Comparison of ENCODE assay signal across 19 cellular contexts in genomic region chr9:127634698-127635097, GRCh38. TPM values are rescaled to one million over a fixed set of nuclear protein-coding genes. Genes with fewer than 3 reads are reported as not detected.
DNase-seq lines count a peak whose midpoint lies in the region; ATAC-seq, FAIRE-seq and TF ChIP-seq lines count a peak whose summit lies in the region.
"Had no signal": no experiment of that assay in that cellular context is flagged by ENCODE, and none has a peak within 500 bp of the region (broad histone marks: within the 10 kb centered on the region; RNA-seq: fewer than 3 reads in every experiment).

No MANE protein-coding gene starts in this region.

- H4K91ac ChIP-seq in mesenchymal stem cell (ENCODE audit: low read length), result no peak overlapping the region

- H3K4me1 Mint-ChIP-seq in activated CD8-positive, alpha-beta T cell treated with anti-CD3 and anti-CD28 coated beads for 36 hours (ENCODE audit: low read depth), result peaks cover 10% of the 10 kb centered on the region
- peaks cover 12% of the 10 kb centered on the region for H3K4me1 Mint-ChIP-seq in activated CD8-positive, alpha-beta T cell treated with anti-CD3 and anti-CD28 coated beads, Interleukin-2, amount 10 ng/mL, durations not matched to agents 7 days and 5 days (ENCODE audit: low read depth)
- H3K4me1 Mint-ChIP-seq: central memory CD8-positive, alpha-beta T cell; stimulated activated memory B cell treated with anti-CD40 and anti-IgM and Interleukin-4, amounts not matched to agents 10 μg/mL and 1 μg/mL and 100 μg/mL, for 72 hours had no signal

- H3K36me3 ChIP-seq in K562 (ENCODE audit: control insufficient read depth, insufficient read depth, low read length) (no peaks in the 10 kb centered on the region), gastrocnemius medialis (no peaks in the 10 kb centered on the region), mesenchymal stem cell (ENCODE audit: control insufficient read depth in 1 of 2, insufficient read depth in 2 of 2, low read depth in 1 of 2, low read length in 2 of 2) (peaks cover 4 to 10% of the 10 kb centered on the region in 2 experiments)
- H3K36me3 ChIP-seq: HAP-1, Peyer's patch, prostate gland had no signal

- no peak overlapping the region for H3K14ac ChIP-seq in mesenchymal stem cell (ENCODE audit: low read length in 2 of 2)

- H3K27me3 ChIP-seq in K562 (ENCODE audit: control insufficient read depth in 2 of 2, insufficient read depth in 2 of 2, low read length in 2 of 2), result no peaks in the 10 kb centered on the region
- H3K27me3 ChIP-seq in gastrocnemius medialis, result no peaks in the 10 kb centered on the region
- no peaks in the 10 kb centered on the region for H3K27me3 ChIP-seq in mesenchymal stem cell (ENCODE audit: control insufficient read depth in 1 of 2, insufficient read depth in 1 of 2, low read length in 2 of 2)
- H3K27me3 ChIP-seq: Peyer's patch had no signal

- no peak overlapping the region for H3K18ac ChIP-seq in mesenchymal stem cell (ENCODE audit: low read depth in 1 of 2, low read length in 2 of 2)

- no peak overlapping the region for H4K8ac ChIP-seq in mesenchymal stem cell (ENCODE audit: low read length)

- POLR2A ChIA-PET in activated CD8-positive, alpha-beta T cell treated with anti-CD3 and anti-CD28 coated beads for 36 hours (lab: Charles Lee), result no interaction called here
- POLR2A ChIA-PET in activated CD8-positive, alpha-beta T cell treated with anti-CD3 and anti-CD28 coated beads, Interleukin-2, amount 10 ng/mL, durations not matched to agents 7 days and 5 days (lab: Charles Lee), result no interaction called here
- POLR2A ChIA-PET in K562 (lab: Yijun Ruan, JAX), result no interaction called here

- H2BK120ac ChIP-seq in mesenchymal stem cell (ENCODE audit: low read depth, low read length), result no peak overlapping the region

- no peak for TF ChIP-seq EP300 in K562 (IDR thresholded peaks at IDR 0.05; ENCODE audit: low read length)

- TF ChIP-seq CTCF in activated CD8-positive, alpha-beta T cell treated with anti-CD3 and anti-CD28 coated beads for 36 hours (IDR thresholded peaks at IDR 0.05), result no peak
- TF ChIP-seq CTCF in K562 (IDR thresholded peaks at IDR 0.05 in 2 of 3, conservative IDR thresholded peaks at IDR 0.05 in 1 of 3; ENCODE audit: insufficient read depth in 2 of 3, low read depth in 1 of 3, low read length in 3 of 3) (peak; percentile 50 to 71 (median 69)), gastrocnemius medialis (IDR thresholded peaks at IDR 0.05 in 4 of 5, conservative IDR thresholded peaks at IDR 0.05 in 1 of 5) (no peak)

- H2AFZ ChIP-seq in K562 (ENCODE audit: low read depth, low read length), result no peak overlapping the region
- no peak overlapping the region for H2AFZ ChIP-seq in mesenchymal stem cell (ENCODE audit: low read depth, low read length)

- H3K27ac Mint-ChIP-seq in activated CD8-positive, alpha-beta T cell treated with anti-CD3 and anti-CD28 coated beads for 36 hours, result no peak overlapping the region
- H3K27ac Mint-ChIP-seq in activated CD8-positive, alpha-beta T cell treated with anti-CD3 and anti-CD28 coated beads, Interleukin-2, amount 10 ng/mL, durations not matched to agents 7 days and 5 days, result no peak overlapping the region
- H3K27ac Mint-ChIP-seq: activated CD8-positive, alpha-beta memory T cell treated with anti-CD3 and anti-CD28 coated beads, Interleukin-2, amount 10 ng/mL, durations not matched to agents 7 days and 5 days; activated naive CD8-positive, alpha-beta T cell; stimulated activated memory B cell treated with anti-CD40 and anti-IgM and Interleukin-4, amounts not matched to agents 10 μg/mL and 1 μg/mL and 100 μg/mL, for 72 hours had no signal

- no peak overlapping the region for H2BK5ac ChIP-seq in mesenchymal stem cell (ENCODE audit: low read depth, low read length, poor library complexity, severe bottlenecking)

- no peak for ATAC-seq in activated CD8-positive, alpha-beta T cell treated with anti-CD3 and anti-CD28 coated beads for 36 hours
- ATAC-seq in activated CD8-positive, alpha-beta T cell treated with anti-CD3 and anti-CD28 coated beads, Interleukin-2, amount 10 ng/mL, durations not matched to agents 7 days and 5 days, result no peak
- ATAC-seq in K562, result peak; percentile 74
- ATAC-seq in gastrocnemius medialis, result no peak
- ATAC-seq: activated CD8-positive, alpha-beta memory T cell treated with anti-CD3 and anti-CD28 coated beads, Interleukin-2, amount 10 ng/mL, durations not matched to agents 7 days and 5 days; stimulated activated memory B cell treated with anti-CD40 and anti-IgM and Interleukin-4, amounts not matched to agents 10 μg/mL and 1 μg/mL and 100 μg/mL, for 72 hours had no signal

- no peaks in the 10 kb centered on the region for H3K9me3 Mint-ChIP-seq in activated CD8-positive, alpha-beta T cell treated with anti-CD3 and anti-CD28 coated beads for 36 hours
- H3K9me3 Mint-ChIP-seq in activated CD8-positive, alpha-beta T cell treated with anti-CD3 and anti-CD28 coated beads, Interleukin-2, amount 10 ng/mL, durations not matched to agents 7 days and 5 days (ENCODE audit: insufficient read depth), result no peaks in the 10 kb centered on the region
- H3K9me3 Mint-ChIP-seq: central memory CD8-positive, alpha-beta T cell had no signal

- no peaks in the 10 kb centered on the region for H4K20me1 ChIP-seq in K562 (replicated peaks; ENCODE audit: control insufficient read depth, insufficient read depth, low read length)

- H3K4me3 Mint-ChIP-seq in activated CD8-positive, alpha-beta T cell treated with anti-CD3 and anti-CD28 coated beads for 36 hours, result no peak overlapping the region
- no peak overlapping the region for H3K4me3 Mint-ChIP-seq in activated CD8-positive, alpha-beta T cell treated with anti-CD3 and anti-CD28 coated beads, Interleukin-2, amount 10 ng/mL, durations not matched to agents 7 days and 5 days
- H3K4me3 Mint-ChIP-seq: activated CD8-positive, alpha-beta memory T cell treated with anti-CD3 and anti-CD28 coated beads, Interleukin-2, amount 10 ng/mL, durations not matched to agents 7 days and 5 days; activated naive CD8-positive, alpha-beta T cell; central memory CD8-positive, alpha-beta T cell; stimulated activated memory B cell treated with anti-CD40 and anti-IgM and Interleukin-4, amounts not matched to agents 10 μg/mL and 1 μg/mL and 100 μg/mL, for 72 hours had no signal

- H3K4me2 ChIP-seq in K562 (ENCODE audit: insufficient read depth, low read length) (no peak overlapping the region), mesenchymal stem cell (ENCODE audit: low read length, poor library complexity, severe bottlenecking) (no peak overlapping the region)

- no peaks in the 10 kb centered on the region for H3K9me3 ChIP-seq in K562 (replicated peaks; ENCODE audit: control insufficient read depth, insufficient read depth, low read depth, low read length)
- no peaks in the 10 kb centered on the region for H3K9me3 ChIP-seq in gastrocnemius medialis
- no peaks in the 10 kb centered on the region for H3K9me3 ChIP-seq in mesenchymal stem cell (ENCODE audit: control insufficient read depth, low read length)
- H3K9me3 ChIP-seq: HAP-1, Peyer's patch, prostate gland had no signal

- peak; percentile 11 for DNase-seq in activated CD8-positive, alpha-beta T cell treated with anti-CD3 and anti-CD28 coated beads for 36 hours
- no peak for DNase-seq in activated CD8-positive, alpha-beta T cell treated with anti-CD3 and anti-CD28 coated beads, Interleukin-2, amount 10 ng/mL, durations not matched to agents 7 days and 5 days
- peak; percentile 31 for DNase-seq in LHCN-M2 (ENCODE audit: low read depth)
- peak in 1 of 4 experiments; percentile 65 for DNase-seq in K562 (ENCODE audit: extremely low read depth in 1 of 4, low spot score in 3 of 4)
- DNase-seq in gastrocnemius medialis, result no peak
- DNase-seq in urothelium cell line (ENCODE audit: low spot score), result no peak
- DNase-seq in NOMO-1 treated with DMSO at 0.1 percent for 48 hours (lab: John Stamatoyannopoulos, UW; ENCODE audit: unreplicated experiment), result no peak
- DNase-seq in mesenchymal stem cell, result no peak
- DNase-seq: activated CD8-positive, alpha-beta memory T cell treated with anti-CD3 and anti-CD28 coated beads, Interleukin-2, amount 10 ng/mL, durations not matched to agents 7 days and 5 days; DMS79; KG1; NCI-H2107; stimulated activated CD4-positive, alpha-beta T cell treated with anti-CD3 and anti-CD28 coated beads, Interleukin-4, amount 100 ng/mL, for 1 hour had no signal

- no peak overlapping the region for H2BK15ac ChIP-seq in mesenchymal stem cell (ENCODE audit: low read depth, poor library complexity, severe bottlenecking)

- no TSS peak for BruUV-seq in K562 (replicated peaks; lab: Mats Ljungman, UMichigan)

- WGBS in K562 (ENCODE audit: insufficient coverage, low coverage, missing lambda C conversion rate), result 27% methylated on average over 5 of the region's 5 CpGs
- 72% methylated on average over 4 of the region's 5 CpGs for WGBS in mesenchymal stem cell

- H3K9me1 ChIP-seq in K562 (ENCODE audit: control insufficient read depth, insufficient read depth, low read length), result no peaks in the 10 kb centered on the region

- H3K9ac ChIP-seq in K562 (ENCODE audit: insufficient read depth in 1 of 2, low read depth in 2 of 2, low read length in 2 of 2) (no peak overlapping the region), mesenchymal stem cell (ENCODE audit: low read length) (no peak overlapping the region)

- TF ChIP-seq POLR2A in K562 (conservative IDR thresholded peaks at IDR 0.05) (no peak), gastrocnemius medialis (IDR thresholded peaks at IDR 0.05) (no peak)

- H3K23ac ChIP-seq in mesenchymal stem cell (ENCODE audit: low read length in 2 of 2), result no peak overlapping the region

- no peaks in the 10 kb centered on the region for H3K27me3 Mint-ChIP-seq in activated CD8-positive, alpha-beta T cell treated with anti-CD3 and anti-CD28 coated beads for 36 hours
- no peaks in the 10 kb centered on the region for H3K27me3 Mint-ChIP-seq in activated CD8-positive, alpha-beta T cell treated with anti-CD3 and anti-CD28 coated beads, Interleukin-2, amount 10 ng/mL, durations not matched to agents 7 days and 5 days (ENCODE audit: low read depth)
- H3K27me3 Mint-ChIP-seq: activated naive CD8-positive, alpha-beta T cell had no signal

- intact Hi-C loops in activated CD8-positive, alpha-beta T cell treated with anti-CD3 and anti-CD28 coated beads for 36 hours (cut with micrococcal nuclease), result no loop called here
- intact Hi-C loops in K562 (cut with micrococcal nuclease) (loop anchor here (2.0 kb wide), 1 partner anchor 100 kb away; the partner anchor contains the start of gene TOR2A), gastrocnemius medialis (cut with DNase I; ENCODE audit: low total_unique reads) (loop anchor here (10.0 kb wide), 1 partner anchor 1100 kb away; no protein-coding TSS in a partner anchor)

- no peak overlapping the region for H3K4ac ChIP-seq in mesenchymal stem cell (ENCODE audit: low read depth in 1 of 2, low read length in 2 of 2)

- no peaks in the 10 kb centered on the region for H3K36me3 Mint-ChIP-seq in activated CD8-positive, alpha-beta T cell treated with anti-CD3 and anti-CD28 coated beads for 36 hours (ENCODE audit: low read depth)
- no peaks in the 10 kb centered on the region for H3K36me3 Mint-ChIP-seq in activated CD8-positive, alpha-beta T cell treated with anti-CD3 and anti-CD28 coated beads, Interleukin-2, amount 10 ng/mL, durations not matched to agents 7 days and 5 days (ENCODE audit: low read depth)
- H3K36me3 Mint-ChIP-seq: activated CD8-positive, alpha-beta memory T cell treated with anti-CD3 and anti-CD28 coated beads, Interleukin-2, amount 10 ng/mL, durations not matched to agents 7 days and 5 days; activated naive CD8-positive, alpha-beta T cell; stimulated activated memory B cell treated with anti-CD40 and anti-IgM and Interleukin-4, amounts not matched to agents 10 μg/mL and 1 μg/mL and 100 μg/mL, for 72 hours had no signal

- H3K4me1 ChIP-seq in K562 (replicated peaks in 1 of 2; ENCODE audit: control insufficient read depth in 2 of 2, insufficient read depth in 2 of 2, low read length in 2 of 2) (peaks cover 7 to 16% of the 10 kb centered on the region in 2 experiments; a peak in 4 of 5 replicates), gastrocnemius medialis (peaks cover 0 to 5% of the 10 kb centered on the region in 2 donors), mesenchymal stem cell (ENCODE audit: control insufficient read depth, insufficient read depth, low read depth, low read length) (peaks cover 2% of the 10 kb centered on the region)
- H3K4me1 ChIP-seq: prostate gland had no signal

- in situ Hi-C loops in K562 (cut with MboI), result no loop called here
- in situ Hi-C loops in gastrocnemius medialis (cut with MboI; ENCODE audit: low sequenced_read_pairs in 4 of 4), result no loop called here

- no peak overlapping the region for H2BK12ac ChIP-seq in mesenchymal stem cell (ENCODE audit: low read length in 2 of 2)

- H3K79me1 ChIP-seq in mesenchymal stem cell (replicated peaks; ENCODE audit: low read length, poor library complexity, severe bottlenecking), result peaks cover 30% of the 10 kb centered on the region

- H2AK5ac ChIP-seq in mesenchymal stem cell (ENCODE audit: low read length, severe bottlenecking), result no peak overlapping the region

- FAIRE-seq in K562 (lab: Jason Lieb, UNC), result peak; percentile 87
- no peak for FAIRE-seq in urothelium cell line (lab: Jason Lieb, UNC)

- H3K4me3 ChIP-seq in K562 (no peak overlapping the region), gastrocnemius medialis (no peak overlapping the region), mesenchymal stem cell (ENCODE audit: insufficient read depth in 1 of 2, low read depth in 1 of 2, low read length in 2 of 2) (no peak overlapping the region)
- H3K4me3 ChIP-seq: HAP-1, Peyer's patch, prostate gland had no signal

- H3K27ac ChIP-seq in K562 (ENCODE audit: extremely low read depth, low read depth, low read length) (no peak overlapping the region), gastrocnemius medialis (peak overlapping the region in 3 of 4 donors; percentile 42 to 66 (median 50)), mesenchymal stem cell (ENCODE audit: low read length, poor library complexity, severe bottlenecking) (no peak overlapping the region)
- H3K27ac ChIP-seq: prostate gland had no signal

- H3K79me2 ChIP-seq in K562 (ENCODE audit: control insufficient read depth, insufficient read depth, low read length), result no peaks in the 10 kb centered on the region; the same call in 2 of the 3 replicates

- CTCF ChIA-PET in activated CD8-positive, alpha-beta T cell treated with anti-CD3 and anti-CD28 coated beads for 36 hours (lab: Charles Lee), result interaction anchor here (1.2 to 1.6 kb wide), 2 partner anchors 27 to 100 kb away, joined by 3 read pairs; partner anchors contain the start of gene TOR2A
- CTCF ChIA-PET in activated CD8-positive, alpha-beta T cell treated with anti-CD3 and anti-CD28 coated beads, Interleukin-2, amount 10 ng/mL, durations not matched to agents 7 days and 5 days (lab: Charles Lee), result interaction anchor here (1.5 kb wide), 1 partner anchor 8 kb away, joined by 3 read pairs; no protein-coding TSS in a partner anchor
- CTCF ChIA-PET in K562 (lab: Yijun Ruan, JAX; ENCODE audit: low intra/inter-chr PET ratio), result interaction anchor here (0.6 to 1.4 kb wide), 3 partner anchors 17 to 489 kb away, joined by 3 to 4 read pairs (median 3); partner anchors contain the start of gene TOR2A

- peak in 1 of 2 experiments; percentile 47; a peak in 2 of 4 replicates for TF ChIP-seq RAD21 in K562 (CRISPR knock-in tag; conservative IDR thresholded peaks at IDR 0.05 in 1 of 2, IDR thresholded peaks at IDR 0.05 in 1 of 2)

RNA-seq across cellular contexts. Expression of gene STXBP1, which starts 22.6 kb away (rescaled TPM):
- 10 to 100 TPM; 19.2 to 23.5 TPM for total RNA-seq in activated CD8-positive, alpha-beta T cell treated with anti-CD3 and anti-CD28 coated beads for 36 hours
- 10 to 100 TPM; 24.2 to 25.3 TPM for total RNA-seq in activated CD8-positive, alpha-beta T cell treated with anti-CD3 and anti-CD28 coated beads, Interleukin-2, amount 10 ng/mL, durations not matched to agents 7 days and 5 days
- total RNA-seq in LHCN-M2 (2014; rRNA removed), result 40.4 and 98.0 TPM in 2 replicates
- 33.2 TPM for polyA plus RNA-seq in LHCN-M2 (2012)
- 36.4 and 43.1 TPM in 2 replicates for total RNA-seq in K562 (2011; cell fraction: chromatin; rRNA removed; ENCODE audit: low replicate concordance)
- 15.3 and 19.2 TPM in 2 replicates for total RNA-seq in K562 (2011; cell fraction: nucleolus; rRNA removed)
- total RNA-seq in K562 (2011; cell fraction: nucleoplasm; rRNA removed), result 30.8 and 40.9 TPM in 2 replicates
- 9.7 and 14.7 TPM in 2 replicates for total RNA-seq in K562 (2014; rRNA removed)
- 5.6 and 6.0 TPM in 2 replicates for total RNA-seq in K562 (2014; rRNA removed; fragmentation: Illumina TruSeq; extraction: Trizol)
- 4.4 and 4.6 TPM in 2 replicates for total RNA-seq in K562 (2015; rRNA removed; fragmentation: Illumina TruSeq; extraction: Trizol)
- 32.5 and 35.1 TPM in 2 replicates for total RNA-seq in K562 (2021)
- 11.1 and 15.9 TPM in 2 replicates for polyA plus RNA-seq in K562 (2011; rRNA removed)
- 9.6 and 10.4 TPM in 2 replicates for polyA plus RNA-seq in K562 (2011; cell fraction: cytosol; rRNA removed)
- polyA plus RNA-seq in K562 (2011; cell fraction: nucleus; rRNA removed), result 19.9 and 22.9 TPM in 2 replicates
- 24.2 and 28.8 TPM in 2 replicates for polyA plus RNA-seq in K562 (2012)
- polyA plus RNA-seq in K562 (2014; fragmentation: Illumina TruSeq; extraction: Trizol), result 20.2 and 23.8 TPM in 2 replicates
- polyA plus RNA-seq in K562 (2014; fragmentation: Nextera tagmentation; extraction: Ambion mirVana), result 1 to 10 TPM; 6.2 to 8.1 TPM
- polyA plus RNA-seq in K562 (2014; rRNA removed), result 10.9 and 12.7 TPM in 2 replicates
- 9.1 and 12.1 TPM in 2 replicates for polyA minus RNA-seq in K562 (2011; rRNA and poly(A)+ RNA removed)
- polyA minus RNA-seq in K562 (2011; cell fraction: cytosol; rRNA and poly(A)+ RNA removed), result 15.6 and 23.9 TPM in 2 replicates
- 7.0 and 13.6 TPM in 2 replicates for polyA minus RNA-seq in K562 (2011; cell fraction: nucleus; rRNA and poly(A)+ RNA removed)
- total RNA-seq in gastrocnemius medialis, result 10 to 100 TPM in 2 of 4 donors, 1 to 10 TPM in 2; 3.4 to 36.8 (median 9.2) TPM
- 41.1 TPM for polyA plus RNA-seq in mesenchymal stem cell (2013, experiment 1 of 2)
- polyA plus RNA-seq in mesenchymal stem cell (2013, experiment 2 of 2), result 40.3 TPM

Comparison
In these comparisons a context has a peak if more than half of its experiments do, and no peak if none do; other contexts are left out.
1. DNase-seq: peak in activated CD8-positive, alpha-beta T cell treated with anti-CD3 and anti-CD28 coated beads for 36 hours (single experiment) and LHCN-M2 (single experiment); none in activated CD8-positive, alpha-beta T cell treated with anti-CD3 and anti-CD28 coated beads, Interleukin-2, amount 10 ng/mL, durations not matched to agents 7 days and 5 days (single experiment), gastrocnemius medialis (0 of 2), urothelium cell line (single experiment), NOMO-1 treated with DMSO at 0.1 percent for 48 hours (single experiment) and mesenchymal stem cell (single experiment).
2. CTCF ChIP-seq: peak in K562 (3 of 3); none in activated CD8-positive, alpha-beta T cell treated with anti-CD3 and anti-CD28 coated beads for 36 hours (single experiment) and gastrocnemius medialis (0 of 5).
3. H3K27ac ChIP-seq: peak in gastrocnemius medialis (3 of 4); none in K562 (single experiment) and mesenchymal stem cell (single experiment).